8 cellular contexts compared by ENCODE assay signal in the genomic region with DNA sequence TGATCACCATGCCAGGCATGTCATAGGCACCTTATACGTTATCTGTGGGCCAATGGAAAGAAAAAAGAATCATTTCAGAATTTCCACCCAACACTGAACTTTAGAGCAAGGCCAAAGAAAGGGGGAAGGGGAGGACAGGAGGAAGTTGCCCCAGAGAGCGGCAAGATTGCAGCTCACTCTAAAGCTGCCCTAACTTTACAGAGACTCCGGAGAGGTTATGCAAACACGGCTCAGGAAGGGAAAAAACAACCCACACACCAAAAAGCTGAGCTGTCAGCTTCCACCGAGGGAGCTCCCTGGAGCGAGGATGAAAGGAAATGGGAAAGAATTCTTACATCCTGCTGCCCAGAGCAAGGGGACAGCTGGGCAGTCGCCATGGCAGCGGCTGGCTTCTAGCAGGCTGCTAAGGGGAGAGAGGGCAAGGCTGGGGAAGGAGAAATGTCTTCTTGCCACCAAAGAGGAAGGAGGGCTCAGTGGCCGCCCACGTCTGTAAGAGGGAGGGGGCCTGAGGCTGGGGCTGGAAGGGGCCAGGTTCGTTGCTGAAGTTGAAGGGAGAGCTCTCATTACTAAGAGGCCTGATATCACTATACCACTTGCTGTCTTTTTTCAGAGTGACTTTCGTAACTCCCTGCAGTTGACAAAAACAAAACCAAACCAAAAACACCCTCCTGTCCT. TPM values are rescaled to one million over a fixed set of nuclear protein-coding genes. Genes with fewer than 3 reads are reported as not detected.
DNase-seq lines count a peak whose midpoint lies in the region; FAIRE-seq and TF ChIP-seq lines count a peak whose summit lies in the region.

No MANE protein-coding gene starts in this region.

- DNase-seq in EL (peak; percentile 88), H7 (peak; percentile 86), Peyer's patch (peak in 2 of 3 donors; percentile 84), left ventricle myocardium inferior (peak; percentile 63), pons (ENCODE audit: low spot score) (peak; percentile 72), urothelium cell line (ENCODE audit: low spot score) (peak; percentile 37), DMS114 treated with DMSO at 0.1 percent for 48 hours (lab: John Stamatoyannopoulos, UW; ENCODE audit: unreplicated experiment) (no peak)

- H3K27ac ChIP-seq in Peyer's patch (peak overlapping the region; percentile 75 to 93 (median 87)), adipose tissue (ENCODE audit: low read depth, low read length) (peak overlapping the region; percentile 91), left ventricle myocardium inferior (replicated peaks) (peak overlapping the region; percentile 79)

- H3K9me3 ChIP-seq in Peyer's patch, result no peaks in the 10 kb centered on the region
- H3K9me3 ChIP-seq in left ventricle myocardium inferior (replicated peaks), result no peaks in the 10 kb centered on the region

- FAIRE-seq in urothelium cell line (lab: Jason Lieb, UNC), result no peak

- H3K4me3 ChIP-seq in H7 (ENCODE audit: insufficient read depth, low read depth, low read length) (no peak overlapping the region), Peyer's patch (peak overlapping the region in 3 of 4 donors; percentile 4 to 24 (median 12)), left ventricle myocardium inferior (peak overlapping the region; percentile 45)

- H3K4me1 ChIP-seq in Peyer's patch, result peaks cover 6 to 59% (median 58%) of the 10 kb centered on the region in 4 donors
- peaks cover 36% of the 10 kb centered on the region for H3K4me1 ChIP-seq in left ventricle myocardium inferior

- no peaks in the 10 kb centered on the region; the same call in 1 of the 2 replicates for H3K36me3 ChIP-seq in H7 (replicated peaks; ENCODE audit: control insufficient read depth, insufficient read depth, low read length)
- H3K36me3 ChIP-seq in Peyer's patch, result no peaks in the 10 kb centered on the region
- H3K36me3 ChIP-seq in left ventricle myocardium inferior, result no peaks in the 10 kb centered on the region

- intact Hi-C loops in left ventricle myocardium inferior (cut with micrococcal nuclease), result no loop called here

- TF ChIP-seq CTCF in Peyer's patch (IDR thresholded peaks at IDR 0.05) (no peak), left ventricle myocardium inferior (IDR thresholded peaks at IDR 0.05; ENCODE audit: borderline replicate concordance) (no peak)

- WGBS in adipose tissue, 3 donors, result 4 to 33% (median 10%) methylated on average over 12 of the region's 12 CpGs

- H3K27me3 ChIP-seq in H7 (ENCODE audit: control insufficient read depth, insufficient read depth, low read length) (no peaks in the 10 kb centered on the region), Peyer's patch (no peaks in the 10 kb centered on the region), left ventricle myocardium inferior (ENCODE audit: low read depth) (peaks cover 18% of the 10 kb centered on the region)

- no peak for TF ChIP-seq POLR2A in Peyer's patch (IDR thresholded peaks at IDR 0.05)

RNA-seq across cellular contexts. Expression of gene COTL1, which starts 18.2 kb away (rescaled TPM):
- total RNA-seq in H7 (2014; rRNA removed; shearing (Covaris generic)), result 114 and 118 TPM in 2 replicates
- 10 to 100 TPM; 29.6 to 84.2 (median 43.1) TPM for total RNA-seq in Peyer's patch
- 100 to 1,000 TPM in 2 of 3 donors, 10 to 100 TPM in 1; 14.1 to 134 (median 132) TPM for polyA plus RNA-seq in adipose tissue
- total RNA-seq in left ventricle myocardium inferior, result 13.3 TPM

RNA-seq across cellular contexts. Expression of gene KLHL36, which starts 48.6 kb away (rescaled TPM):
- 76.6 and 92.3 TPM in 2 replicates for total RNA-seq in H7 (2014; rRNA removed; shearing (Covaris generic))
- total RNA-seq in Peyer's patch (10 to 100 TPM; 57.8 to 81.4 (median 74.4) TPM), left ventricle myocardium inferior (84.4 TPM)
- 10 to 100 TPM; 16.1 to 29.2 (median 17.8) TPM for polyA plus RNA-seq in adipose tissue
